22 cellular contexts compared by ENCODE assay signal in genomic region chr10:28763471-28763870, GRCh38.
"Had no signal": no experiment of that assay in that cellular context is flagged by ENCODE, and none has a peak within 500 bp of the region (broad histone marks: within the 10 kb centered on the region; RNA-seq: fewer than 3 reads in every experiment).

No MANE protein-coding gene starts in this region.

- H3K4me1 Mint-ChIP-seq: naive B cell, T-cell had no signal

- H3K27ac Mint-ChIP-seq: activated naive CD8-positive, alpha-beta T cell; activated T-cell treated with anti-CD3 and anti-CD28 coated beads, Interleukin-2, amount 50 U/mL, for 72 hours; T-cell had no signal

- H3K36me3 Mint-ChIP-seq: activated naive CD8-positive, alpha-beta T cell; naive B cell; T-cell had no signal

- H3K9me3 Mint-ChIP-seq: activated T-cell treated with anti-CD3 and anti-CD28 coated beads, Interleukin-2, amount 50 U/mL, for 72 hours; T-cell had no signal

- H3K4me3 ChIP-seq: dorsolateral prefrontal cortex, left ventricle myocardium inferior, mucosa of descending colon, tibial artery had no signal

- H3K9me3 ChIP-seq: left ventricle myocardium inferior, mucosa of descending colon, tibial artery had no signal

- H3K4me1 ChIP-seq: left ventricle myocardium inferior, tibial artery had no signal

- H3K4me3 Mint-ChIP-seq: activated naive CD8-positive, alpha-beta T cell; activated T-cell treated with anti-CD3 and anti-CD28 coated beads, Interleukin-2, amount 50 U/mL, for 72 hours; naive B cell; T-cell had no signal

- H3K27me3 ChIP-seq: tibial artery had no signal

- ATAC-seq: activated T-cell treated with anti-CD3 and anti-CD28 coated beads, Interleukin-2, amount 50 U/mL, for 72 hours; mucosa of descending colon; SK-N-SH treated with all-trans-retinoic acid at 6 μM for 48 hours; T-cell had no signal

- DNase-seq: activated gamma-delta T cell treated with Interleukin-2 at 50 U/mL for 16 hours; activated T-cell treated with anti-CD3 and anti-CD28 coated beads, Interleukin-2, amount 50 U/mL, for 72 hours; dorsolateral prefrontal cortex; foreskin melanocyte; head of caudate nucleus; kidney; left ventricle myocardium inferior; mammary epithelial cell; mucosa of descending colon; naive B cell; occipital lobe; posterior cingulate gyrus; retina; stimulated activated CD4-positive, alpha-beta T cell treated with anti-CD3 and anti-CD28 coated beads, Interleukin-12 subunit alpha, Interleukin-12 subunit beta, amount 100 ng/mL, for 4 hours; stimulated activated CD4-positive, alpha-beta T cell treated with anti-CD3 and anti-CD28 coated beads, Interleukin-1b, Interleukin-23, amount 100 ng/mL, for 48 hours; stimulated activated CD8-positive, alpha-beta memory T cell treated with anti-CD3 and anti-CD28 coated beads, Interleukin-4, amount 100 ng/mL, for 48 hours; stimulated activated naive CD4-positive, alpha-beta T cell treated with Interleukin-2 at 50 U/mL for 16 hours; T-cell; tibial artery had no signal

- H3K27ac ChIP-seq: dorsolateral prefrontal cortex, epithelial cell of prostate, left ventricle myocardium inferior, tibial artery had no signal

- H3K36me3 ChIP-seq: left ventricle myocardium inferior, tibial artery had no signal
